39 cellular contexts compared by ENCODE assay signal in genomic region chr3:135416182-135416581, GRCh38.
"Had no signal": no experiment of that assay in that cellular context is flagged by ENCODE, and none has a peak within 500 bp of the region (broad histone marks: within the 10 kb centered on the region; RNA-seq: fewer than 3 reads in every experiment).

No MANE protein-coding gene starts in this region.

- H3K4me1 ChIP-seq: adrenal gland, ascending aorta, body of pancreas, breast epithelium had no signal

- H3K27ac Mint-ChIP-seq: activated naive CD4-positive, alpha-beta T cell treated with anti-CD3 and anti-CD28 coated beads for 36 hours; activated naive CD4-positive, alpha-beta T cell treated with anti-CD3 and anti-CD28 coated beads, Interleukin-2, amount 10 ng/mL, durations not matched to agents 7 days and 5 days; activated naive CD4-positive, alpha-beta T cell treated with anti-CD3 and anti-CD28 coated beads, Interleukin-2, amount 50 U/mL, for 24 hours; activated naive CD4-positive, alpha-beta T cell treated with anti-CD3 and anti-CD28 coated beads, Interleukin-2, amount 50 U/mL, for 72 hours; activated naive CD8-positive, alpha-beta T cell; activated naive CD8-positive, alpha-beta T cell treated with anti-CD3 and anti-CD28 coated beads for 36 hours; activated naive CD8-positive, alpha-beta T cell treated with anti-CD3 and anti-CD28 coated beads, Interleukin-2, amount 10 ng/mL, durations not matched to agents 7 days and 5 days; activated naive CD8-positive, alpha-beta T cell treated with anti-CD3 and anti-CD28 coated beads, Interleukin-2, amount 50 U/mL, for 24 hours; activated T-cell treated with anti-CD3 and anti-CD28 coated beads, Interleukin-2, amount 50 U/mL, for 24 hours; activated T-cell treated with anti-CD3 and anti-CD28 coated beads, Interleukin-2, amount 50 U/mL, for 72 hours; activated T-helper 1 cell treated with anti-CD3 and anti-CD28 coated beads, Interleukin-12 subunit alpha, Interleukin-12 subunit beta, Interleukin-2, Interleukin-4 antibody, amounts not matched to agents 30 ng/mL and 10 ng/mL and 1 ng/mL, durations not matched to agents 14 hours and 24 hours and 36 hours; activated T-helper 17 cell treated with anti-CD3 and anti-CD28 coated beads, Interleukin-2, amount 50 U/mL, for 72 hours; activated T-helper 2 cell treated with anti-CD3 and anti-CD28 coated beads, Interferon-gamma antibody, Interleukin-2, Interleukin-4, amounts not matched to agents 10 μg/mL and 5 μg/mL and 100 μg/mL, durations not matched to agents 14 hours and 24 hours and 36 hours; brain had no signal

- H3K9me3 Mint-ChIP-seq: activated naive CD4-positive, alpha-beta T cell treated with anti-CD3 and anti-CD28 coated beads for 36 hours; activated naive CD4-positive, alpha-beta T cell treated with anti-CD3 and anti-CD28 coated beads, Interleukin-2, amount 10 ng/mL, durations not matched to agents 7 days and 5 days; activated naive CD4-positive, alpha-beta T cell treated with anti-CD3 and anti-CD28 coated beads, Interleukin-2, amount 50 U/mL, for 24 hours; activated naive CD8-positive, alpha-beta T cell treated with anti-CD3 and anti-CD28 coated beads for 36 hours; activated naive CD8-positive, alpha-beta T cell treated with anti-CD3 and anti-CD28 coated beads, Interleukin-2, amount 10 ng/mL, durations not matched to agents 7 days and 5 days; activated naive CD8-positive, alpha-beta T cell treated with anti-CD3 and anti-CD28 coated beads, Interleukin-2, amount 50 U/mL, for 24 hours; activated T-cell treated with anti-CD3 and anti-CD28 coated beads, Interleukin-2, amount 50 U/mL, for 24 hours; activated T-cell treated with anti-CD3 and anti-CD28 coated beads, Interleukin-2, amount 50 U/mL, for 4 hours; activated T-cell treated with anti-CD3 and anti-CD28 coated beads, Interleukin-2, amount 50 U/mL, for 72 hours; activated T-helper 1 cell treated with anti-CD3 and anti-CD28 coated beads, Interleukin-12 subunit alpha, Interleukin-12 subunit beta, Interleukin-2, Interleukin-4 antibody, amounts not matched to agents 30 ng/mL and 10 ng/mL and 1 ng/mL, durations not matched to agents 14 hours and 24 hours and 36 hours; activated T-helper 17 cell treated with anti-CD3 and anti-CD28 coated beads, Interleukin-2, amount 50 U/mL, for 72 hours; activated T-helper 2 cell treated with anti-CD3 and anti-CD28 coated beads, Interferon-gamma antibody, Interleukin-2, Interleukin-4, amounts not matched to agents 10 μg/mL and 5 μg/mL and 100 μg/mL, durations not matched to agents 14 hours and 24 hours and 36 hours had no signal

- H3K4me3 Mint-ChIP-seq: activated naive CD4-positive, alpha-beta T cell treated with anti-CD3 and anti-CD28 coated beads for 36 hours; activated naive CD4-positive, alpha-beta T cell treated with anti-CD3 and anti-CD28 coated beads, Interleukin-2, amount 10 ng/mL, durations not matched to agents 7 days and 5 days; activated naive CD4-positive, alpha-beta T cell treated with anti-CD3 and anti-CD28 coated beads, Interleukin-2, amount 50 U/mL, for 24 hours; activated naive CD8-positive, alpha-beta T cell; activated naive CD8-positive, alpha-beta T cell treated with anti-CD3 and anti-CD28 coated beads for 36 hours; activated naive CD8-positive, alpha-beta T cell treated with anti-CD3 and anti-CD28 coated beads, Interleukin-2, amount 10 ng/mL, durations not matched to agents 7 days and 5 days; activated naive CD8-positive, alpha-beta T cell treated with anti-CD3 and anti-CD28 coated beads, Interleukin-2, amount 50 U/mL, for 24 hours; activated T-cell treated with anti-CD3 and anti-CD28 coated beads, Interleukin-2, amount 50 U/mL, for 24 hours; activated T-cell treated with anti-CD3 and anti-CD28 coated beads, Interleukin-2, amount 50 U/mL, for 4 hours; activated T-cell treated with anti-CD3 and anti-CD28 coated beads, Interleukin-2, amount 50 U/mL, for 72 hours; activated T-helper 1 cell treated with anti-CD3 and anti-CD28 coated beads, Interleukin-12 subunit alpha, Interleukin-12 subunit beta, Interleukin-2, Interleukin-4 antibody, amounts not matched to agents 30 ng/mL and 10 ng/mL and 1 ng/mL, durations not matched to agents 14 hours and 24 hours and 36 hours; activated T-helper 17 cell treated with anti-CD3 and anti-CD28 coated beads, Interleukin-2, amount 50 U/mL, for 72 hours; brain; central memory CD8-positive, alpha-beta T cell had no signal

- H3K4me1 Mint-ChIP-seq: activated naive CD4-positive, alpha-beta T cell treated with anti-CD3 and anti-CD28 coated beads, Interleukin-2, amount 10 ng/mL, durations not matched to agents 7 days and 5 days; activated naive CD4-positive, alpha-beta T cell treated with anti-CD3 and anti-CD28 coated beads, Interleukin-2, amount 50 U/mL, for 24 hours; activated naive CD8-positive, alpha-beta T cell treated with anti-CD3 and anti-CD28 coated beads for 36 hours; activated naive CD8-positive, alpha-beta T cell treated with anti-CD3 and anti-CD28 coated beads, Interleukin-2, amount 10 ng/mL, durations not matched to agents 7 days and 5 days; activated naive CD8-positive, alpha-beta T cell treated with anti-CD3 and anti-CD28 coated beads, Interleukin-2, amount 50 U/mL, for 24 hours; activated T-helper 17 cell treated with anti-CD3 and anti-CD28 coated beads, Interleukin-2, amount 50 U/mL, for 72 hours; brain; central memory CD8-positive, alpha-beta T cell had no signal

- FAIRE-seq: astrocyte, bronchial epithelial cell had no signal

- H3K9me3 ChIP-seq: adrenal gland, ascending aorta, body of pancreas, breast epithelium had no signal

- ATAC-seq: activated naive CD4-positive, alpha-beta T cell treated with anti-CD3 and anti-CD28 coated beads, Interleukin-2, amount 50 U/mL, for 72 hours; activated naive CD8-positive, alpha-beta T cell treated with anti-CD3 and anti-CD28 coated beads, Interleukin-2, amount 50 U/mL, for 24 hours; activated T-cell treated with anti-CD3 and anti-CD28 coated beads, Interleukin-2, amount 50 U/mL, for 4 hours; activated T-cell treated with anti-CD3 and anti-CD28 coated beads, Interleukin-2, amount 50 U/mL, for 72 hours; activated T-helper 17 cell treated with anti-CD3 and anti-CD28 coated beads, Interleukin-2, amount 50 U/mL, for 72 hours; body of pancreas had no signal

- H3K36me3 ChIP-seq: adrenal gland, ascending aorta, breast epithelium, cardiac muscle cell had no signal

- DNase-seq: activated effector memory CD4-positive, alpha-beta T cell treated with anti-CD3 and anti-CD28 coated beads, Interleukin-2, amount 50 U/mL, for 16 hours; activated effector memory CD4-positive, alpha-beta T cell treated with Interleukin-2 at 50 U/mL for 16 hours; activated gamma-delta T cell; activated gamma-delta T cell treated with Interleukin-2 at 50 U/mL for 16 hours; activated naive CD4-positive, alpha-beta T cell; activated naive CD4-positive, alpha-beta T cell treated with anti-CD3 and anti-CD28 coated beads for 36 hours; activated naive CD4-positive, alpha-beta T cell treated with anti-CD3 and anti-CD28 coated beads, Interleukin-2, amount 10 ng/mL, durations not matched to agents 7 days and 5 days; activated naive CD4-positive, alpha-beta T cell treated with anti-CD3 and anti-CD28 coated beads, Interleukin-2, amount 50 U/mL, for 16 hours; activated naive CD4-positive, alpha-beta T cell treated with Interleukin-2 at 50 U/mL for 16 hours; activated naive CD8-positive, alpha-beta T cell treated with anti-CD3 and anti-CD28 coated beads for 36 hours; activated naive CD8-positive, alpha-beta T cell treated with anti-CD3 and anti-CD28 coated beads, Interleukin-2, amount 10 ng/mL, durations not matched to agents 7 days and 5 days; activated naive CD8-positive, alpha-beta T cell treated with anti-CD3 and anti-CD28 coated beads, Interleukin-2, amount 50 U/mL, for 24 hours; activated T-cell treated with anti-CD3 and anti-CD28 coated beads, Interleukin-2, amount 50 U/mL, for 1 hour; activated T-cell treated with anti-CD3 and anti-CD28 coated beads, Interleukin-2, amount 50 U/mL, for 24 hours; activated T-cell treated with anti-CD3 and anti-CD28 coated beads, Interleukin-2, amount 50 U/mL, for 4 hours; activated T-cell treated with anti-CD3 and anti-CD28 coated beads, Interleukin-2, amount 50 U/mL, for 48 hours; activated T-cell treated with anti-CD3 and anti-CD28 coated beads, Interleukin-2, amount 50 U/mL, for 72 hours; adrenal gland; amniotic stem cell; amygdala; anterior cingulate cortex; aorta; body of pancreas; caudate nucleus; central memory CD4-positive, alpha-beta T cell; cerebellar nuclear complex had no signal

- H3K4me3 ChIP-seq: adrenal gland, ascending aorta, body of pancreas, breast epithelium, cardiac muscle cell had no signal

- H3K27ac ChIP-seq: adrenal gland, ascending aorta, body of pancreas, breast epithelium, cardiac muscle cell had no signal

- H3K36me3 Mint-ChIP-seq: activated naive CD4-positive, alpha-beta T cell treated with anti-CD3 and anti-CD28 coated beads, Interleukin-2, amount 10 ng/mL, durations not matched to agents 7 days and 5 days; activated naive CD4-positive, alpha-beta T cell treated with anti-CD3 and anti-CD28 coated beads, Interleukin-2, amount 50 U/mL, for 24 hours; activated naive CD4-positive, alpha-beta T cell treated with anti-CD3 and anti-CD28 coated beads, Interleukin-2, amount 50 U/mL, for 72 hours; activated naive CD8-positive, alpha-beta T cell; activated naive CD8-positive, alpha-beta T cell treated with anti-CD3 and anti-CD28 coated beads for 36 hours; activated naive CD8-positive, alpha-beta T cell treated with anti-CD3 and anti-CD28 coated beads, Interleukin-2, amount 10 ng/mL, durations not matched to agents 7 days and 5 days had no signal

- H3K27me3 Mint-ChIP-seq: activated naive CD4-positive, alpha-beta T cell treated with anti-CD3 and anti-CD28 coated beads, Interleukin-2, amount 10 ng/mL, durations not matched to agents 7 days and 5 days; activated naive CD4-positive, alpha-beta T cell treated with anti-CD3 and anti-CD28 coated beads, Interleukin-2, amount 50 U/mL, for 24 hours; activated naive CD8-positive, alpha-beta T cell; activated naive CD8-positive, alpha-beta T cell treated with anti-CD3 and anti-CD28 coated beads for 36 hours; activated naive CD8-positive, alpha-beta T cell treated with anti-CD3 and anti-CD28 coated beads, Interleukin-2, amount 10 ng/mL, durations not matched to agents 7 days and 5 days; activated naive CD8-positive, alpha-beta T cell treated with anti-CD3 and anti-CD28 coated beads, Interleukin-2, amount 50 U/mL, for 24 hours; activated T-cell treated with anti-CD3 and anti-CD28 coated beads, Interleukin-2, amount 50 U/mL, for 24 hours; activated T-helper 17 cell treated with anti-CD3 and anti-CD28 coated beads, Interleukin-2, amount 50 U/mL, for 72 hours; brain; central memory CD8-positive, alpha-beta T cell had no signal

- H3K27me3 ChIP-seq: adrenal gland, ascending aorta, body of pancreas, breast epithelium, cardiac muscle cell had no signal
